21 cellular contexts compared by ENCODE assay signal in genomic region chr14:63387691-63388090, GRCh38.
"Had no signal": no experiment of that assay in that cellular context is flagged by ENCODE, and none has a peak within 500 bp of the region (broad histone marks: within the 10 kb centered on the region; RNA-seq: fewer than 3 reads in every experiment).

No MANE protein-coding gene starts in this region.

- H3K27me3 ChIP-seq: MG63 had no signal

- H3K4me2 ChIP-seq: SK-N-SH had no signal

- H3K9me3 ChIP-seq: MG63, SK-N-SH had no signal

- H3K4me3 ChIP-seq: MG63 had no signal

- H3K27ac ChIP-seq: HL-60, RWPE1 had no signal

- H3K36me3 ChIP-seq: MG63 had no signal

- H3K9ac ChIP-seq: SK-N-SH had no signal

- H3K9me2 ChIP-seq: SK-N-SH had no signal

- DNase-seq: KBM-7, MG63, NCI-H1092, NCI-H1105 treated with DMSO at 0.1 percent for 48 hours, NCI-H1436, NCI-H187, NCI-H2029, NCI-H2081 treated with DMSO at 0.1 percent for 48 hours, NCI-H2171, NCI-H226, NCI-H446, NCI-H510A, NCI-H524 treated with DMSO at 0.1 percent for 48 hours, NCI-H69, NCI-H774, PC-3, SHP77, SK-N-SH had no signal

- ATAC-seq: Panc1, PC-3 had no signal
